In genomic region chr10:94008526-94008925, GRCh38 we compare ENCODE assay signal across 8 cellular contexts. TPM values are rescaled to one million over a fixed set of nuclear protein-coding genes. Genes with fewer than 3 reads are reported as not detected.
"Had no signal": no experiment of that assay in that cellular context is flagged by ENCODE, and none has a peak within 500 bp of the region (broad histone marks: within the 10 kb centered on the region; RNA-seq: fewer than 3 reads in every experiment).

No MANE protein-coding gene starts in this region.

- H3K27ac Mint-ChIP-seq: HFFc6 had no signal

- H3K4me1 ChIP-seq: HAP-1 had no signal

- H3K36me3 ChIP-seq: HAP-1 had no signal

- H3K9me3 ChIP-seq: HAP-1 had no signal

- ATAC-seq: HCT116, HepG2 had no signal

- H3K27ac ChIP-seq: HL-60 had no signal

- DNase-seq: GOT3, H7, HFFc6 had no signal

- H3K4me3 Mint-ChIP-seq: HFFc6 had no signal

- H3K4me1 Mint-ChIP-seq: IgD-negative memory B cell had no signal

- H3K4me3 ChIP-seq: HAP-1 had no signal

RNA-seq across cellular contexts. Expression of gene PLCE1, which starts 14.8 kb away (rescaled TPM):
- polyA plus RNA-seq: HepG2 had no signal
